8 cellular contexts compared by ENCODE assay signal in the genomic region with DNA sequence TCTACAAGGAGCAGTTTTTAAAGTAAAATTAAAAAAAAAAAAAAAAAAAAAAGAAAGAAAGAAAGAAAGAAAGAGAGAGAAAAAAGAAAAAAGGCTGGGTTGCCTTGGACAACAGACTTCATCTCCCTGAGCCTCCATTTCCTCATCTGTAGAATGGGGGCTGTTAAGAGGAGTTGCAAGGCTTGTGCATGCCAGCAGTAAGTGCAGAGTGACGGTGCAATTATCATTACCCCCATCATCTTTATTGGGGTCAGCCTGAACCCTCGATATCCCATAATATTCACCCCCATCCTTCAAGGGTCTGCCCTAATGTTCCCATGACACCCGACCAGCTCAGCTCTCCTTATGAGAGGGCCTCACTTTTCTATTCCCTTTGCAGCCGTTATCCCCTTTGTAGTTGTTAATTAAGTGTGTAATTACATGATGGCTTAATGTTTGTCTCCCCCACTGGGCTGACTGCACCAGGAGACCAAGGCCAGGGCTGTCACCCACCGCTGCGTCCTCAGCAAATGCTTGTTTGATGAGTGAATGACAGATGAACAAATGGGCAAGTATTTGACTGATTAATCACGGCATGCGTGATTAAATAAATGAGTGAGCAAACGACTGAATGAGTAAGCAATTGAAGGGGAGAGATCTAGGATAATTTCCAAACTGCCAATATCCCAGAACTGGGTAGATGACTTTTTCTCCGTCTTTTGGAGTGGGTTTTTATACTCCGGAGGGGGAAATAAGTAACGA. TPM values are rescaled to one million over a fixed set of nuclear protein-coding genes. Genes with fewer than 3 reads are reported as not detected.
DNase-seq lines count a peak whose midpoint lies in the region; ATAC-seq and TF ChIP-seq lines count a peak whose summit lies in the region.

No MANE protein-coding gene starts in this region.

- H3K36me3 ChIP-seq in PC-9 (ENCODE audit: low read depth): no peaks in the 10 kb centered on the region

- 0 out of 2 replicates have a peak overlapping the region, but pooled peaks have one; percentile 10 for H2AFZ ChIP-seq in PC-9

- no peaks in the 10 kb centered on the region for H3K9me3 ChIP-seq in PC-9 (ENCODE audit: insufficient read depth, low read depth)

- peak; percentile 53 for DNase-seq in stimulated activated CD4-positive, alpha-beta T cell treated with anti-CD3 and anti-CD28 coated beads, Interleukin-15, amount 100 ng/mL, for 24 hours
- DNase-seq in stimulated activated CD4-positive, alpha-beta T cell treated with anti-CD3 and anti-CD28 coated beads, Interleukin-4, amount 100 ng/mL, for 4 hours: no peak
- DNase-seq in PC-9 (peak in 1 of 2 experiments; percentile 92), dedifferentiated amniotic fluid mesenchymal stem cell (ENCODE audit: extremely low spot score) (peak; percentile 35), iPS-NIHi7 (ENCODE audit: extremely low spot score) (no peak), NCI-H2029 treated with DMSO at 0.1 percent for 48 hours (lab: John Stamatoyannopoulos, UW) (no peak), SKM-1 (lab: John Stamatoyannopoulos, UW; ENCODE audit: unreplicated experiment) (no peak)
- DNase-seq in natural killer cell treated with Interleukin-12 subunit alpha and Interleukin-12 subunit beta and Interleukin-15 and Interleukin-18, amount 100 ng/mL, for 72 hours (ENCODE audit: low spot score): no peak

- peak overlapping the region; percentile 84 for H3K4me3 Mint-ChIP-seq in natural killer cell treated with Interleukin-12 subunit alpha and Interleukin-12 subunit beta and Interleukin-15 and Interleukin-18, amount 100 ng/mL, for 72 hours

- no peaks in the 10 kb centered on the region for H3K27me3 ChIP-seq in PC-9 (ENCODE audit: insufficient read depth, low read depth)

- H3K9me3 Mint-ChIP-seq in natural killer cell treated with Interleukin-12 subunit alpha and Interleukin-12 subunit beta and Interleukin-15 and Interleukin-18, amount 100 ng/mL, for 72 hours: no peaks in the 10 kb centered on the region

- peak overlapping the region; percentile 83 for H3K27ac ChIP-seq in PC-9

- ATAC-seq in natural killer cell treated with Interleukin-12 subunit alpha and Interleukin-12 subunit beta and Interleukin-15 and Interleukin-18, amount 100 ng/mL, for 72 hours: peak; percentile 21 to 26

- CTCF ChIA-PET in PC-9 (lab: Charles Lee): interaction anchor here (0.6 to 3.8 kb wide), 7 partner anchors 9 to 138 kb away, joined by 3 to 59 read pairs (median 5); no protein-coding TSS in a partner anchor

- intact Hi-C loops in PC-9 (cut with micrococcal nuclease; ENCODE audit: unreplicated experiment): loop anchor here (1.0 to 5.0 kb wide), 5 partner anchors 35 to 141 kb away; a partner anchor contains a TSS

- TF ChIP-seq CTCF in PC-9 (conservative IDR thresholded peaks at IDR 0.05): 0 out of 2 replicates have a peak, but pooled peaks have one; percentile 60

- peak overlapping the region; percentile 62 for H3K4me3 ChIP-seq in PC-9

- H3K27me3 Mint-ChIP-seq in natural killer cell treated with Interleukin-12 subunit alpha and Interleukin-12 subunit beta and Interleukin-15 and Interleukin-18, amount 100 ng/mL, for 72 hours: peaks cover under 1 to 2% of the 10 kb centered on the region in 2 donors

- POLR2A ChIA-PET in PC-9 (lab: Charles Lee; ENCODE audit: unreplicated experiment): interaction anchor here (0.6 to 1.4 kb wide), 5 partner anchors 8 to 630 kb away, joined by 3 to 14 read pairs (median 3); no protein-coding TSS in a partner anchor

- peak overlapping the region; percentile 71 for H3K4me2 ChIP-seq in PC-9

- peaks cover 20% of the 10 kb centered on the region for H3F3A ChIP-seq in PC-9 (ENCODE audit: insufficient read depth, low read depth)

- H3K27ac Mint-ChIP-seq in natural killer cell treated with Interleukin-12 subunit alpha and Interleukin-12 subunit beta and Interleukin-15 and Interleukin-18, amount 100 ng/mL, for 72 hours: peak overlapping the region; percentile 79 to 87

- H3K4me1 ChIP-seq in PC-9 (replicated peaks; ENCODE audit: insufficient read depth): peaks cover 12% of the 10 kb centered on the region

- no TSS peak for BruUV-seq in PC-9 (replicated peaks; lab: Mats Ljungman, UMichigan)

- peaks cover 41 to 49% of the 10 kb centered on the region in 2 donors for H3K4me1 Mint-ChIP-seq in natural killer cell treated with Interleukin-12 subunit alpha and Interleukin-12 subunit beta and Interleukin-15 and Interleukin-18, amount 100 ng/mL, for 72 hours (ENCODE audit: low read depth in 2 of 2)

- H3K9me2 ChIP-seq in PC-9 (ENCODE audit: insufficient read depth): no peaks in the 10 kb centered on the region

- no peaks in the 10 kb centered on the region for H3K79me2 ChIP-seq in PC-9 (ENCODE audit: low read depth)

- no peaks in the 10 kb centered on the region for H4K20me1 ChIP-seq in PC-9 (ENCODE audit: insufficient read depth)

- H3K36me3 Mint-ChIP-seq in natural killer cell treated with Interleukin-12 subunit alpha and Interleukin-12 subunit beta and Interleukin-15 and Interleukin-18, amount 100 ng/mL, for 72 hours: peaks cover 5% of the 10 kb centered on the region

RNA-seq across cellular contexts. Expression of a gene that starts 10.1 kb away (rescaled TPM):
- 7.9 and 16.5 TPM in 2 replicates for total RNA-seq in PC-9 (2021)
- 10 to 100 TPM; 16.3 to 18.0 TPM for total RNA-seq in natural killer cell treated with Interleukin-12 subunit alpha and Interleukin-12 subunit beta and Interleukin-15 and Interleukin-18, amount 100 ng/mL, for 72 hours

RNA-seq across cellular contexts. Expression of a gene that starts 19.0 kb away (rescaled TPM):
- 49.6 and 50.1 TPM in 2 replicates for total RNA-seq in PC-9 (2021)
- 1 to 10 TPM; 5.9 to 7.8 TPM for total RNA-seq in natural killer cell treated with Interleukin-12 subunit alpha and Interleukin-12 subunit beta and Interleukin-15 and Interleukin-18, amount 100 ng/mL, for 72 hours

RNA-seq across cellular contexts. Expression of a gene that starts 20.4 kb away (rescaled TPM):
- total RNA-seq in PC-9 (2021): 5.0 and 9.5 TPM in 2 replicates
- 1 to 10 TPM; 3.2 to 3.6 TPM for total RNA-seq in natural killer cell treated with Interleukin-12 subunit alpha and Interleukin-12 subunit beta and Interleukin-15 and Interleukin-18, amount 100 ng/mL, for 72 hours

RNA-seq across cellular contexts. Expression of a gene that starts 29.4 kb away (rescaled TPM):
- total RNA-seq in PC-9 (2021): 123 and 155 TPM in 2 replicates
- 100 to 1,000 TPM; 447 to 589 TPM for total RNA-seq in natural killer cell treated with Interleukin-12 subunit alpha and Interleukin-12 subunit beta and Interleukin-15 and Interleukin-18, amount 100 ng/mL, for 72 hours

RNA-seq across cellular contexts. Expression of a gene that starts 54.2 kb away (rescaled TPM):
- total RNA-seq in PC-9 (2021): 102 and 138 TPM in 2 replicates
- total RNA-seq in natural killer cell treated with Interleukin-12 subunit alpha and Interleukin-12 subunit beta and Interleukin-15 and Interleukin-18, amount 100 ng/mL, for 72 hours: 10 to 100 TPM; 65.0 to 67.8 TPM

Comparison
In these comparisons a context has a peak if more than half of its experiments do, and no peak if none do; other contexts are left out.
1. DNase-seq: peak in stimulated activated CD4-positive, alpha-beta T cell treated with anti-CD3 and anti-CD28 coated beads, Interleukin-15, amount 100 ng/mL, for 24 hours (single experiment) and dedifferentiated amniotic fluid mesenchymal stem cell (single experiment); none in stimulated activated CD4-positive, alpha-beta T cell treated with anti-CD3 and anti-CD28 coated beads, Interleukin-4, amount 100 ng/mL, for 4 hours (0 of 2), natural killer cell treated with Interleukin-12 subunit alpha and Interleukin-12 subunit beta and Interleukin-15 and Interleukin-18, amount 100 ng/mL, for 72 hours (single experiment), iPS-NIHi7 (single experiment), NCI-H2029 treated with DMSO at 0.1 percent for 48 hours (single experiment) and SKM-1 (single experiment).